Comparison of ENCODE assay signal across 15 cellular contexts in the genomic region with DNA sequence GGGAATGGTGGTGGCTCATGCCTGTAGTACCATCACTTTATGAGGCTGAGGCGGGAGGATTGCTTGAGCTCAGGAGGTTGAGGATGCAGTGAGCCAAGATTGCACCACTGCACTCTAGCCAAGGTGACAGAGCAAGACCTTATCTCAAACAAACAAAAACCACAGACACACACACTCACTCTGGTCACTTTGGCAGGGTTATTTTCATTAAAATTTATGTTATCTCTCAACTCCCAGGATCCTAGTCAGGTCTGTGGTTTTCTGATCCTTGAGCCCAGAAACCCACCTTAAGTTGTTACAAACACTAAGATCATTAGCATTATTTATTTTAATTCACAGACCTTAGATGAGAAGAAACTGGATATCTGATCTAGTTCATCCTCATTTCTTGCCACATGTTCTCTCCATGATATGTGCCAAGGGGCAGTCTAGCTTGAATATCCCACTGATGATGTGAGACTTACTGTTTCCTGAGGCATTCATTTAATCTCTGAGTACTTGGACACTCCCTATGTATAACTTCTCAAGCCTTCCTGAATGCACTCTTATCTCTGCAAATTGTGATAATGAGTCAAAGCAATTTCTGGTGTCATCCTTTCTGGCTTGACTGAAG. TPM values are rescaled to one million over a fixed set of nuclear protein-coding genes. Genes with fewer than 3 reads are reported as not detected.
DNase-seq lines count a peak whose midpoint lies in the region; ATAC-seq, FAIRE-seq and TF ChIP-seq lines count a peak whose summit lies in the region.
"Had no signal": no experiment of that assay in that cellular context is flagged by ENCODE, and none has a peak within 500 bp of the region (broad histone marks: within the 10 kb centered on the region; RNA-seq: fewer than 3 reads in every experiment).

No MANE protein-coding gene starts in this region.

- peak overlapping the region in 7 of 8 donors; percentile 64 to 90 (median 82) for H3K27ac Mint-ChIP-seq in CD8-positive, alpha-beta memory T cell
- H3K27ac Mint-ChIP-seq: mesothelial cell of epicardium, T-helper 17 cell had no signal

- peaks cover 0 to 20% (median 5%) of the 10 kb centered on the region in 3 donors for H3K36me3 Mint-ChIP-seq in CD8-positive, alpha-beta memory T cell

- no peaks in the 10 kb centered on the region for H3K79me1 ChIP-seq in mesenchymal stem cell (replicated peaks; ENCODE audit: low read length, poor library complexity, severe bottlenecking)

- H3K27me3 Mint-ChIP-seq in CD8-positive, alpha-beta memory T cell = no peaks in the 10 kb centered on the region
- H3K27me3 Mint-ChIP-seq: T-helper 17 cell had no signal

- H3K14ac ChIP-seq in mesenchymal stem cell (ENCODE audit: low read length in 2 of 2) = no peak overlapping the region

- ATAC-seq in GM21825 (IDR thresholded peaks at IDR 0.05; ENCODE audit: unreplicated experiment) (no peak), GM18502 (IDR thresholded peaks at IDR 0.05; ENCODE audit: poor library complexity, unreplicated experiment) (no peak), GM18907 (IDR thresholded peaks at IDR 0.05; ENCODE audit: unreplicated experiment) (no peak), HG02610 (IDR thresholded peaks at IDR 0.05; ENCODE audit: unreplicated experiment) (no peak)
- ATAC-seq: T-helper 17 cell had no signal

- H3K4me1 Mint-ChIP-seq in CD8-positive, alpha-beta memory T cell = peaks cover 36 to 46% (median 43%) of the 10 kb centered on the region in 3 donors

- peaks cover 15% of the 10 kb centered on the region for H3K4me1 ChIP-seq in CD8-positive, alpha-beta memory T cell (ENCODE audit: insufficient read depth, low read length)
- H3K4me1 ChIP-seq in mesenchymal stem cell (ENCODE audit: control insufficient read depth, insufficient read depth, low read depth, low read length) = peaks cover 5% of the 10 kb centered on the region

- no peak overlapping the region for H2BK15ac ChIP-seq in mesenchymal stem cell (ENCODE audit: low read depth, poor library complexity, severe bottlenecking)

- CTCF ChIA-PET in CD8-positive, alpha-beta memory T cell (lab: Charles Lee) = interaction anchor here (1.0 to 2.6 kb wide), 6 partner anchors 9 to 61 kb away, joined by 3 to 9 read pairs (median 4); a partner anchor contains a TSS

- no peak for DNase-seq in CD8-positive, alpha-beta memory T cell
- DNase-seq in KBM-7 = peak; percentile 33
- peak; percentile 40 for DNase-seq in bronchial epithelial cell (ENCODE audit: low read depth)
- DNase-seq in mesenchymal stem cell = peak; percentile 26
- DNase-seq: NCI-H187, substantia nigra, T-helper 17 cell had no signal

- H3K9me3 Mint-ChIP-seq in CD8-positive, alpha-beta memory T cell = no peaks in the 10 kb centered on the region
- H3K9me3 Mint-ChIP-seq: mesothelial cell of epicardium had no signal

- H3K18ac ChIP-seq in mesenchymal stem cell (ENCODE audit: low read depth in 1 of 2, low read length in 2 of 2) = no peak overlapping the region

- in situ Hi-C loops in KBM-7 (cut with MboI; ENCODE audit: low pct_unique_long_range_greater_than_20kb, low sequenced_read_pairs) = loop anchor here (25.0 kb wide), 1 partner anchor 420 kb away; no protein-coding TSS in a partner anchor

- no peak overlapping the region for H3K23ac ChIP-seq in mesenchymal stem cell (ENCODE audit: low read length in 2 of 2)

- H2AK5ac ChIP-seq in mesenchymal stem cell (ENCODE audit: low read length, severe bottlenecking) = no peak overlapping the region

- POLR2A ChIA-PET in CD8-positive, alpha-beta memory T cell (lab: Charles Lee) = interaction anchor here (0.9 kb wide), 1 partner anchor 10 kb away, joined by 6 read pairs; a partner anchor contains a TSS

- H3K4me3 ChIP-seq in CD8-positive, alpha-beta memory T cell (ENCODE audit: low read length) = no peak overlapping the region
- no peak overlapping the region for H3K4me3 ChIP-seq in bronchial epithelial cell (ENCODE audit: low read depth, low read length)
- no peak overlapping the region for H3K4me3 ChIP-seq in mesenchymal stem cell (ENCODE audit: insufficient read depth in 1 of 2, low read depth in 1 of 2, low read length in 2 of 2)
- H3K4me3 ChIP-seq: adrenal gland had no signal

- no peak overlapping the region for H4K91ac ChIP-seq in mesenchymal stem cell (ENCODE audit: low read length)

- H3K4me3 Mint-ChIP-seq in CD8-positive, alpha-beta memory T cell = peak overlapping the region in 3 of 7 donors; percentile 8 to 17 (median 11)
- H3K4me3 Mint-ChIP-seq: mesothelial cell of epicardium, T-helper 17 cell had no signal

- WGBS in mesenchymal stem cell = 100% methylated on average over 1 of the region's 1 CpG

- H3K9me3 ChIP-seq in CD8-positive, alpha-beta memory T cell (ENCODE audit: low read length) = no peaks in the 10 kb centered on the region
- no peaks in the 10 kb centered on the region for H3K9me3 ChIP-seq in mesenchymal stem cell (ENCODE audit: control insufficient read depth, low read length)
- H3K9me3 ChIP-seq: adrenal gland had no signal

- H2AFZ ChIP-seq in mesenchymal stem cell (ENCODE audit: low read depth, low read length) = no peak overlapping the region

- H3K9ac ChIP-seq in mesenchymal stem cell (ENCODE audit: low read length) = no peak overlapping the region

- no peak overlapping the region for H3K4me2 ChIP-seq in mesenchymal stem cell (ENCODE audit: low read length, poor library complexity, severe bottlenecking)

- H2BK5ac ChIP-seq in mesenchymal stem cell (ENCODE audit: low read depth, low read length, poor library complexity, severe bottlenecking) = no peak overlapping the region

- H3K27me3 ChIP-seq in CD8-positive, alpha-beta memory T cell (ENCODE audit: insufficient read depth, low read length, poor library complexity, severe bottlenecking) = no peaks in the 10 kb centered on the region
- H3K27me3 ChIP-seq in bronchial epithelial cell (ENCODE audit: control insufficient read depth, insufficient read depth, low read length) (no peaks in the 10 kb centered on the region), mesenchymal stem cell (ENCODE audit: control insufficient read depth in 1 of 2, insufficient read depth in 1 of 2, low read length in 2 of 2) (no peaks in the 10 kb centered on the region)
- H3K27me3 ChIP-seq: adrenal gland had no signal

- no peak for FAIRE-seq in bronchial epithelial cell (lab: Jason Lieb, UNC)
- FAIRE-seq: D721Med, GM12892 had no signal

- H2BK120ac ChIP-seq in mesenchymal stem cell (ENCODE audit: low read depth, low read length) = no peak overlapping the region

- H2BK12ac ChIP-seq in mesenchymal stem cell (ENCODE audit: low read length in 2 of 2) = no peak overlapping the region

- H3K27ac ChIP-seq in CD8-positive, alpha-beta memory T cell (ENCODE audit: low read depth, low read length) = no peak overlapping the region
- H3K27ac ChIP-seq in mesenchymal stem cell (ENCODE audit: low read length, poor library complexity, severe bottlenecking) = no peak overlapping the region
- H3K27ac ChIP-seq: adrenal gland had no signal

- peaks cover 2% of the 10 kb centered on the region for H3K36me3 ChIP-seq in CD8-positive, alpha-beta memory T cell (ENCODE audit: insufficient read depth, low read length)
- H3K36me3 ChIP-seq in bronchial epithelial cell (ENCODE audit: control insufficient read depth, insufficient read depth, low read length) = peaks cover 1% of the 10 kb centered on the region
- H3K36me3 ChIP-seq in mesenchymal stem cell (ENCODE audit: control insufficient read depth in 1 of 2, insufficient read depth in 2 of 2, low read depth in 1 of 2, low read length in 2 of 2) = peaks cover 5 to 8% of the 10 kb centered on the region in 2 experiments
- H3K36me3 ChIP-seq: adrenal gland had no signal

- no peak overlapping the region for H4K8ac ChIP-seq in mesenchymal stem cell (ENCODE audit: low read length)

- TF ChIP-seq CTCF in bronchial epithelial cell (IDR thresholded peaks at IDR 0.05; ENCODE audit: insufficient read depth, low read length, severe bottlenecking) = no peak

- no peak overlapping the region for H3K4ac ChIP-seq in mesenchymal stem cell (ENCODE audit: low read depth in 1 of 2, low read length in 2 of 2)

RNA-seq across cellular contexts. Expression of a gene that starts 9.6 kb away (rescaled TPM):
- total RNA-seq in CD8-positive, alpha-beta memory T cell = 10 to 100 TPM; 18.3 to 19.3 TPM
- polyA plus RNA-seq in CD8-positive, alpha-beta memory T cell = 22.6 TPM
- 5.2 and 6.3 TPM in 2 replicates for total RNA-seq in bronchial epithelial cell
- polyA plus RNA-seq in mesenchymal stem cell (2013, experiment 1 of 2) = 5.5 TPM
- polyA plus RNA-seq in mesenchymal stem cell (2013, experiment 2 of 2) = 5.2 TPM

RNA-seq across cellular contexts. Expression of a gene that starts 11.3 kb away (rescaled TPM):
- 10 to 100 TPM; 71.3 to 75.5 TPM for total RNA-seq in CD8-positive, alpha-beta memory T cell
- polyA plus RNA-seq in CD8-positive, alpha-beta memory T cell = 33.1 TPM
- 25.3 and 30.1 TPM in 2 replicates for total RNA-seq in bronchial epithelial cell
- 23.6 TPM for polyA plus RNA-seq in mesenchymal stem cell (2013, experiment 1 of 2)
- polyA plus RNA-seq in mesenchymal stem cell (2013, experiment 2 of 2) = 23.8 TPM

RNA-seq across cellular contexts. Expression of a gene that starts 32.3 kb away (rescaled TPM):
- total RNA-seq in CD8-positive, alpha-beta memory T cell = 10 to 100 TPM; 69.7 to 69.8 TPM
- polyA plus RNA-seq in CD8-positive, alpha-beta memory T cell = 25.7 TPM
- total RNA-seq in bronchial epithelial cell = 16.3 and 17.4 TPM in 2 replicates
- polyA plus RNA-seq in mesenchymal stem cell (2013, experiment 1 of 2) = 29.2 TPM
- 28.5 TPM for polyA plus RNA-seq in mesenchymal stem cell (2013, experiment 2 of 2)

RNA-seq across cellular contexts. Expression of a gene that starts 35.7 kb away (rescaled TPM):
- 10 to 100 TPM; 20.8 to 21.8 TPM for total RNA-seq in CD8-positive, alpha-beta memory T cell
- polyA plus RNA-seq in CD8-positive, alpha-beta memory T cell = 0.35 TPM
- 2.0 and 2.4 TPM in 2 replicates for total RNA-seq in bronchial epithelial cell
- 3.6 TPM for polyA plus RNA-seq in mesenchymal stem cell (2013, experiment 1 of 2)
- polyA plus RNA-seq in mesenchymal stem cell (2013, experiment 2 of 2) = 2.7 TPM

Comparison
In these comparisons a context has a peak if more than half of its experiments do, and no peak if none do; other contexts are left out.
1. DNase-seq: peak in KBM-7 (single experiment), bronchial epithelial cell (single experiment) and mesenchymal stem cell (single experiment); none in CD8-positive, alpha-beta memory T cell (0 of 5).